In the genomic region with DNA sequence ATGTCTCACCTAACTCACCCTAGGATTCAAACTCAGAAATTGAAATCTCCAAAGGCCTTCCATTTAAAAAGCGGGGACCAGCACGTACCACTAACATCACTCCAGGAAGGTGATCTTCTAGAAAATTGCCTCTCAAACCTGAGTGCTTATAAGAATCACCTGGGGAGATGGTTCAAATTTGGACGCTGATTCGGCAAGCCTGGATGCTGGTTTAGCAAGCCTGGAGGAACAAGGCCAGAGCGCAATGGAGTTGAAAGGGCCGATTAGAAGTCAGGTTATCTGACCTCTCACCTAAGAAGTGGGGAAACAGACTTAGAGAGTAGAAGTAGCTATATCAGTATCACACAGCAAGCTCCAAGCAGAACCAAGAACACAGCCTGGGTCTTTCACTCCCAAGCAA, we compare ENCODE assay signal across 16 cellular contexts.
"Had no signal": no experiment of that assay in that cellular context is flagged by ENCODE, and none has a peak within 500 bp of the region (broad histone marks: within the 10 kb centered on the region; RNA-seq: fewer than 3 reads in every experiment).

No MANE protein-coding gene starts in this region.

- H3K9me3 ChIP-seq: thyroid gland had no signal

- H3K27ac ChIP-seq: thyroid gland had no signal

- H3K27me3 ChIP-seq: thyroid gland had no signal

- H3K4me3 ChIP-seq: coronary artery, thyroid gland had no signal

- H3K4me1 ChIP-seq: thyroid gland had no signal

- DNase-seq: activated CD4-positive, alpha-beta memory T cell treated with anti-CD3 and anti-CD28 coated beads, Interleukin-2, amount 10 ng/mL, durations not matched to agents 7 days and 5 days; activated CD4-positive, alpha-beta T cell treated with anti-CD3 and anti-CD28 coated beads for 48 hours; activated CD4-positive, CD25-positive, alpha-beta regulatory T cell; activated CD8-positive, alpha-beta memory T cell treated with anti-CD3 and anti-CD28 coated beads, Interleukin-2, amount 10 ng/mL, durations not matched to agents 7 days and 5 days; activated naive CD4-positive, alpha-beta T cell; activated naive CD8-positive, alpha-beta T cell treated with anti-CD3 and anti-CD28 coated beads for 36 hours; amygdala; immature natural killer cell; left ventricle myocardium superior; nephron progenitor cell; nucleus accumbens; stimulated activated CD4-positive, alpha-beta T cell treated with anti-CD3 and anti-CD28 coated beads, Interleukin-4, amount 100 ng/mL, for 24 hours; T1000; thyroid gland had no signal

- H3K36me3 ChIP-seq: thyroid gland had no signal

- ATAC-seq: activated CD8-positive, alpha-beta memory T cell treated with anti-CD3 and anti-CD28 coated beads, Interleukin-2, amount 10 ng/mL, durations not matched to agents 7 days and 5 days; left ventricle myocardium superior; stimulated activated memory B cell treated with anti-CD40 and anti-IgM and Interleukin-4, amounts not matched to agents 10 μg/mL and 1 μg/mL and 100 μg/mL, for 72 hours had no signal
